Comparison of ENCODE assay signal across 10 cellular contexts in the genomic region with DNA sequence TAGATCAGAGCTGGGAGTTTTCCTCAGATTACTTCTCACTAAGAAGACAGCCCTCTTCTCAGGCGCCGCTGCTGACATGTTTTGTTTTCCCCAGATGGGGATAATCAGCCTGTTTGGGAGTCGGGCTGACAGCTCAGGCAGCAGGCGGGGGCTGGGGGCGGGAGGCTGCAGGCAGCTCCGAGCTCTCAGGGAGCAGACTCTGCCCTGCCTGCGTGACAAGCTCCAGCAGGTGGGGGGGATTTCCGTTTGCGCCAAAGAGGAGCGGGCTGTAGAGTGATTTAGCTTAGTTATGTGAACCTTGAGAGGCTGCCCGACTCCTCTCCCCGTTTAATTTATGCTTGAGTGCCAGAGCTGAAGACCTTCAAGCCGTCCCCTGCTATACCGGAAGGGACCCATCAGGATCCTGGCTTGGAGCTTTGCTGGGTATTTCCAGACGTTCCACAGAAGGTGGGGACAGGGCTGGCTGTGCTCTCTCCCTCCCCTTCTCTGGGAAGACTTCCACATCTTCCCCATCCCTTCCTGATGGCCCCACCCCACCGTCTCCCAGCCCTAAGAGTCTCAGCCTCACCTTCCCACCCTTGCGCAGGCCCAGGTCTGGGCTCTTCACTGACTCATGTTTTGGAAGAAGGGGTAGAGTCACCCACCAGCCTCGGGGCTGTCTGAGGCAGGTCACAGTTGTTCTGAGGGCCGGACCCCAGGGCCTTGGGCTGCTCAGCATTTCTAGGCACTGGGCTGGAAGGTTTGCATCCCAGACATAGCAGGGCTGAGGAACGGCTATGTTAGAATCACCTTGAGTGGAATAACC. TPM values are rescaled to one million over a fixed set of nuclear protein-coding genes. Genes with fewer than 3 reads are reported as not detected.
A peak's percentile ranks its signal among the peaks of the same experiment; 100 is the strongest.
DNase-seq lines count a peak whose midpoint lies in the region; ATAC-seq and TF ChIP-seq lines count a peak whose summit lies in the region.
"Had no signal": no experiment of that assay in that cellular context is flagged by ENCODE, and none has a peak within 500 bp of the region (broad histone marks: within the 10 kb centered on the region; RNA-seq: fewer than 3 reads in every experiment).

No MANE protein-coding gene starts in this region.

- H3K4me1 Mint-ChIP-seq in natural killer cell = peaks cover 35 to 39% of the 10 kb centered on the region in 2 donors

- H3K27ac Mint-ChIP-seq in natural killer cell = no peak overlapping the region
- H3K27ac Mint-ChIP-seq: stimulated activated naive CD8-positive, alpha-beta T cell treated with anti-CD3 and anti-CD28 coated beads, Interleukin-15, Interleukin-2, amounts not matched to agents 100 ng/mL and 50 ng/mL, for 24 hours had no signal

- peaks cover 0 to 12% (median 5%) of the 10 kb centered on the region in 12 donors for H3K4me1 ChIP-seq in heart left ventricle

- no peaks in the 10 kb centered on the region for H3K27me3 ChIP-seq in heart left ventricle

- DNase-seq in GM19238 (ENCODE audit: insufficient read length, low spot score) (peak; percentile 25), NCI-H69 (lab: John Stamatoyannopoulos, UW) (peak; percentile 61), heart left ventricle (peak; percentile 35 to 74 (median 39)), retina (peak; percentile 67), natural killer cell (no peak), glomerular visceral epithelial cell (ENCODE audit: extremely low spot score) (no peak)
- DNase-seq in stimulated activated naive CD4-positive, alpha-beta T cell treated with Interleukin-2 at 50 U/mL for 16 hours (lab: John Stamatoyannopoulos, UW) = no peak

- TF ChIP-seq POLR2A in heart left ventricle (IDR thresholded peaks at IDR 0.05) = no peak

- no peaks in the 10 kb centered on the region for H3K36me3 Mint-ChIP-seq in natural killer cell

- peaks cover 0 to 1% of the 10 kb centered on the region in 2 donors for H3K27me3 Mint-ChIP-seq in natural killer cell (ENCODE audit: low read depth in 2 of 2)
- H3K27me3 Mint-ChIP-seq: stimulated activated naive CD8-positive, alpha-beta T cell treated with anti-CD3 and anti-CD28 coated beads, Interleukin-15, Interleukin-2, amounts not matched to agents 100 ng/mL and 50 ng/mL, for 24 hours had no signal

- TF ChIP-seq CTCF in heart left ventricle (IDR thresholded peaks at IDR 0.05) = no peak
- no peak for TF ChIP-seq CTCF in natural killer cell (IDR thresholded peaks at IDR 0.05)

- no peak overlapping the region for H3K4me3 Mint-ChIP-seq in natural killer cell
- H3K4me3 Mint-ChIP-seq: stimulated activated naive CD8-positive, alpha-beta T cell treated with anti-CD3 and anti-CD28 coated beads, Interleukin-15, Interleukin-2, amounts not matched to agents 100 ng/mL and 50 ng/mL, for 24 hours had no signal

- ATAC-seq in heart left ventricle (peak in 3 of 4 donors; percentile 33 to 67 (median 64)), GM19035 (IDR thresholded peaks at IDR 0.05; ENCODE audit: unreplicated experiment) (no peak), natural killer cell (no peak)
- ATAC-seq: Panc1 had no signal

- WGBS in heart left ventricle, 4 donors = 32 to 50% (median 35%) methylated on average over 16 to 20 of the region's 20 CpGs

- H3K9me3 ChIP-seq in heart left ventricle = no peaks in the 10 kb centered on the region

- intact Hi-C loops in heart left ventricle (cut with DNase I) (no loop called here), natural killer cell (cut with micrococcal nuclease) (no loop called here)

- H3K4me3 ChIP-seq in heart left ventricle = peak overlapping the region in 4 of 12 donors; percentile 2 to 24 (median 14)

- H3K36me3 ChIP-seq in heart left ventricle = no peaks in the 10 kb centered on the region

- H3K27ac ChIP-seq in heart left ventricle = peak overlapping the region in 6 of 12 donors; percentile 13 to 55 (median 50)

- no peaks in the 10 kb centered on the region for H3K9me3 Mint-ChIP-seq in natural killer cell

RNA-seq across cellular contexts. Expression of a gene that starts 24.7 kb away (rescaled TPM):
- total RNA-seq in heart left ventricle (1 to 10 TPM in 8 of 9 donors, under 1 TPM in 1; 0.42 to 7.7 (median 1.8) TPM), natural killer cell (not detected)
- under 1 TPM; 0.69 to 0.71 TPM for polyA plus RNA-seq in heart left ventricle

Comparison
In these comparisons a context has a peak if more than half of its experiments do, and no peak if none do; other contexts are left out.
1. DNase-seq: peak in GM19238 (single experiment), NCI-H69 (single experiment), heart left ventricle (5 of 5) and retina (single experiment); none in natural killer cell (single experiment), glomerular visceral epithelial cell (single experiment) and stimulated activated naive CD4-positive, alpha-beta T cell treated with Interleukin-2 at 50 U/mL for 16 hours (single experiment).
2. ATAC-seq: peak in heart left ventricle (3 of 4); none in GM19035 (single experiment) and natural killer cell (0 of 3).